8 cellular contexts compared by ENCODE assay signal in genomic region chr19:2491130-2491801, GRCh38. TPM values are rescaled to one million over a fixed set of nuclear protein-coding genes. Genes with fewer than 3 reads are reported as not detected.
DNase-seq lines count a peak whose midpoint lies in the region; ATAC-seq, FAIRE-seq and TF ChIP-seq lines count a peak whose summit lies in the region.

No MANE protein-coding gene starts in this region.

- no peak for TF ChIP-seq EP300 in K562 (IDR thresholded peaks at IDR 0.05; ENCODE audit: low read length)

- H3K4me1 ChIP-seq in K562 (replicated peaks in 1 of 2; ENCODE audit: control insufficient read depth in 2 of 2, insufficient read depth in 2 of 2, low read length in 2 of 2) = peaks cover 5 to 37% of the 10 kb centered on the region in 2 experiments; a peak in 4 of 5 replicates

- POLR2A ChIA-PET in K562 (lab: Yijun Ruan, JAX) (no interaction called here), GM10248 (lab: Yijun Ruan, JAX) (interaction anchor here (2.1 kb wide), 1 partner anchor 15 kb away, joined by 15 read pairs; the partner anchor contains the start of gene GADD45B)

- no peak overlapping the region for H3K9ac ChIP-seq in K562 (ENCODE audit: insufficient read depth in 1 of 2, low read depth in 2 of 2, low read length in 2 of 2)

- H3K36me3 ChIP-seq in K562 (ENCODE audit: control insufficient read depth, insufficient read depth, low read length) = no peaks in the 10 kb centered on the region

- peaks cover 19 to 57% of the 10 kb centered on the region in 2 experiments; a peak in 4 of 5 replicates for H3K27me3 ChIP-seq in K562 (ENCODE audit: control insufficient read depth in 2 of 2, insufficient read depth in 2 of 2, low read length in 2 of 2)

- in situ Hi-C loops in K562 (cut with MboI) = no loop called here
- in situ Hi-C loops in GM13976 (cut with MboI; ENCODE audit: low sequenced_read_pairs, unreplicated experiment) = no loop called here

- CTCF ChIA-PET in K562 (lab: Yijun Ruan, JAX; ENCODE audit: low intra/inter-chr PET ratio) = no interaction called here
- CTCF ChIA-PET in GM10248 (lab: Yijun Ruan, JAX) = no interaction called here

- WGBS in K562 (ENCODE audit: insufficient coverage, low coverage, missing lambda C conversion rate) = 6% methylated on average over 23 of the region's 23 CpGs

- no peak overlapping the region for H2AFZ ChIP-seq in K562 (ENCODE audit: low read depth, low read length)

- no peak for TF ChIP-seq CTCF in K562 (IDR thresholded peaks at IDR 0.05 in 2 of 3, conservative IDR thresholded peaks at IDR 0.05 in 1 of 3; ENCODE audit: insufficient read depth in 2 of 3, low read depth in 1 of 3, low read length in 3 of 3)
- no peak for TF ChIP-seq CTCF in GM13976 (IDR thresholded peaks at IDR 0.05; ENCODE audit: borderline replicate concordance, control extremely low read depth, extremely low read depth, insufficient read depth, missing control alignments)
- TF ChIP-seq CTCF in GM10248 (IDR thresholded peaks at IDR 0.05; ENCODE audit: control extremely low read depth, extremely low read depth, low read depth, missing control alignments) = no peak

- no peaks in the 10 kb centered on the region for H3K9me3 ChIP-seq in K562 (replicated peaks; ENCODE audit: control insufficient read depth, insufficient read depth, low read depth, low read length)

- no peaks in the 10 kb centered on the region for H4K20me1 ChIP-seq in K562 (replicated peaks; ENCODE audit: control insufficient read depth, insufficient read depth, low read length)

- no peak overlapping the region for H3K4me2 ChIP-seq in K562 (ENCODE audit: insufficient read depth, low read length)

- peak; percentile 30 for DNase-seq in D341Med (ENCODE audit: low spot score)
- DNase-seq in NCI-H2029 (lab: John Stamatoyannopoulos, UW) = peak; percentile 95
- no peak for DNase-seq in K562 (ENCODE audit: extremely low read depth in 1 of 4, low spot score in 3 of 4)
- peak; percentile 90 for DNase-seq in myocyte (ENCODE audit: low read depth)
- no peak for DNase-seq in GM13976 (ENCODE audit: low spot score)
- no peak for DNase-seq in GM10248 (ENCODE audit: extremely low spot score)

- no peak for FAIRE-seq in K562 (lab: Jason Lieb, UNC)

- no peak overlapping the region for H3K27ac ChIP-seq in K562 (ENCODE audit: extremely low read depth, low read depth, low read length)

- no peak for TF ChIP-seq POLR2A in K562 (conservative IDR thresholded peaks at IDR 0.05)

- no peaks in the 10 kb centered on the region for H3K9me1 ChIP-seq in K562 (ENCODE audit: control insufficient read depth, insufficient read depth, low read length)

- ATAC-seq in K562 (no peak), GM19397 (IDR thresholded peaks at IDR 0.05; ENCODE audit: unreplicated experiment) (no peak), GM21390 (IDR thresholded peaks at IDR 0.05; ENCODE audit: unreplicated experiment) (no peak)

- intact Hi-C loops in K562 (cut with micrococcal nuclease) = no loop called here

- H3K79me2 ChIP-seq in K562 (ENCODE audit: control insufficient read depth, insufficient read depth, low read length) = no peaks in the 10 kb centered on the region

- BruUV-seq in K562 (replicated peaks; lab: Mats Ljungman, UMichigan) = no TSS peak

- no peak overlapping the region for H3K4me3 ChIP-seq in K562

- no peak for TF ChIP-seq RAD21 in K562 (CRISPR knock-in tag; conservative IDR thresholded peaks at IDR 0.05 in 1 of 2, IDR thresholded peaks at IDR 0.05 in 1 of 2)

TF ChIP-seq in K562, 482 proteins besides CTCF, POLR2A, EP300 and RAD21:
- no peak for TF ChIP-seq ZBTB7A (IDR thresholded peaks at IDR 0.05; ENCODE audit: borderline replicate concordance, control insufficient read depth, low read depth, low read length)
- no peak for TF ChIP-seq CHD2 (IDR thresholded peaks at IDR 0.05; ENCODE audit: low read depth, low read length)
- 0 out of 2 replicates have a peak, but pooled peaks have one; percentile 23 for TF ChIP-seq MAX (CRISPR knock-in tag; IDR thresholded peaks at IDR 0.05)
- TF ChIP-seq MAFF (IDR thresholded peaks at IDR 0.05; ENCODE audit: low read length) = peak; percentile 78
- no peak for TF ChIP-seq TAL1 (IDR thresholded peaks at IDR 0.05)
- peak; percentile 80 for TF ChIP-seq C11orf30 (IDR thresholded peaks at IDR 0.05; ENCODE audit: low read depth)
- TF ChIP-seq ZNF316 (IDR thresholded peaks at IDR 0.05) = peak; percentile 87
- TF ChIP-seq ZNF780A (CRISPR knock-in tag; IDR thresholded peaks at IDR 0.05) = no peak
- peak; percentile 77 for TF ChIP-seq MAFG (tag; conservative IDR thresholded peaks at IDR 0.05)
- peak; percentile 73 for TF ChIP-seq MAFK (IDR thresholded peaks at IDR 0.05; ENCODE audit: low read length)

RNA-seq across cellular contexts. Expression of gene GADD45B, which starts 15.3 kb away (rescaled TPM):
- 7.1 and 17.3 TPM in 2 replicates for total RNA-seq in K562 (2011; cell fraction: chromatin; rRNA removed; ENCODE audit: low replicate concordance)
- total RNA-seq in K562 (2011; cell fraction: nucleolus; rRNA removed) = 18.6 and 27.0 TPM in 2 replicates
- total RNA-seq in K562 (2011; cell fraction: nucleoplasm; rRNA removed) = 12.8 and 19.0 TPM in 2 replicates
- total RNA-seq in K562 (2014; rRNA removed) = 3.9 and 4.1 TPM in 2 replicates
- 1.7 and 2.1 TPM in 2 replicates for total RNA-seq in K562 (2014; rRNA removed; fragmentation: Illumina TruSeq; extraction: Trizol)
- total RNA-seq in K562 (2015; rRNA removed; fragmentation: Illumina TruSeq; extraction: Trizol) = 1.9 and 2.0 TPM in 2 replicates
- total RNA-seq in K562 (2021) = 2.9 and 3.1 TPM in 2 replicates
- 2.7 and 4.7 TPM in 2 replicates for polyA plus RNA-seq in K562 (2011; rRNA removed)
- polyA plus RNA-seq in K562 (2011; cell fraction: cytosol; rRNA removed) = 5.2 and 6.5 TPM in 2 replicates
- 8.7 and 19.6 TPM in 2 replicates for polyA plus RNA-seq in K562 (2011; cell fraction: nucleus; rRNA removed)
- polyA plus RNA-seq in K562 (2012) = 2.9 and 8.2 TPM in 2 replicates
- polyA plus RNA-seq in K562 (2014; fragmentation: Illumina TruSeq; extraction: Trizol) = 0.79 and 1.0 TPM in 2 replicates
- under 1 TPM; 0.06 to 0.18 TPM for polyA plus RNA-seq in K562 (2014; fragmentation: Nextera tagmentation; extraction: Ambion mirVana)
- polyA plus RNA-seq in K562 (2014; rRNA removed) = 2.5 and 2.7 TPM in 2 replicates
- polyA minus RNA-seq in K562 (2011; rRNA and poly(A)+ RNA removed) = 3.5 and 5.2 TPM in 2 replicates
- polyA minus RNA-seq in K562 (2011; cell fraction: cytosol; rRNA and poly(A)+ RNA removed) = 4.3 and 18.2 TPM in 2 replicates
- 17.8 and 31.2 TPM in 2 replicates for polyA minus RNA-seq in K562 (2011; cell fraction: nucleus; rRNA and poly(A)+ RNA removed)
- total RNA-seq in myocyte = 8.6 and 16.9 TPM in 2 replicates
- polyA plus RNA-seq in myocyte (2012) = 144 TPM

RNA-seq across cellular contexts. Expression of gene LMNB2, which starts 34.5 kb away (rescaled TPM):
- 40.1 and 85.1 TPM in 2 replicates for total RNA-seq in K562 (2011; cell fraction: chromatin; rRNA removed; ENCODE audit: low replicate concordance)
- total RNA-seq in K562 (2011; cell fraction: nucleolus; rRNA removed) = 40.9 and 42.2 TPM in 2 replicates
- 35.7 and 48.3 TPM in 2 replicates for total RNA-seq in K562 (2011; cell fraction: nucleoplasm; rRNA removed)
- 133 and 141 TPM in 2 replicates for total RNA-seq in K562 (2014; rRNA removed)
- 46.8 and 52.9 TPM in 2 replicates for total RNA-seq in K562 (2014; rRNA removed; fragmentation: Illumina TruSeq; extraction: Trizol)
- 105 and 106 TPM in 2 replicates for total RNA-seq in K562 (2015; rRNA removed; fragmentation: Illumina TruSeq; extraction: Trizol)
- 98.3 and 123 TPM in 2 replicates for total RNA-seq in K562 (2021)
- 90.3 and 94.7 TPM in 2 replicates for polyA plus RNA-seq in K562 (2011; rRNA removed)
- polyA plus RNA-seq in K562 (2011; cell fraction: cytosol; rRNA removed) = 191 and 212 TPM in 2 replicates
- polyA plus RNA-seq in K562 (2011; cell fraction: nucleus; rRNA removed) = 59.1 and 76.5 TPM in 2 replicates
- polyA plus RNA-seq in K562 (2012) = 58.8 and 94.2 TPM in 2 replicates
- 117 and 161 TPM in 2 replicates for polyA plus RNA-seq in K562 (2014; fragmentation: Illumina TruSeq; extraction: Trizol)
- polyA plus RNA-seq in K562 (2014; fragmentation: Nextera tagmentation; extraction: Ambion mirVana) = under 1 TPM; 0.48 to 0.71 TPM
- 94.5 and 105 TPM in 2 replicates for polyA plus RNA-seq in K562 (2014; rRNA removed)
- polyA minus RNA-seq in K562 (2011; rRNA and poly(A)+ RNA removed) = 57.4 and 85.2 TPM in 2 replicates
- 48.5 and 69.4 TPM in 2 replicates for polyA minus RNA-seq in K562 (2011; cell fraction: cytosol; rRNA and poly(A)+ RNA removed)
- 10.8 and 13.6 TPM in 2 replicates for polyA minus RNA-seq in K562 (2011; cell fraction: nucleus; rRNA and poly(A)+ RNA removed)
- 30.7 and 34.3 TPM in 2 replicates for total RNA-seq in myocyte
- 20.6 TPM for polyA plus RNA-seq in myocyte (2012)

Comparison
In these comparisons a context has a peak if more than half of its experiments do, and no peak if none do; other contexts are left out.
1. DNase-seq: peak in D341Med (single experiment), NCI-H2029 (single experiment) and myocyte (single experiment); none in K562 (0 of 4), GM13976 (single experiment) and GM10248 (single experiment).